ENCODE assay signal across 11 cellular contexts in the genomic region with DNA sequence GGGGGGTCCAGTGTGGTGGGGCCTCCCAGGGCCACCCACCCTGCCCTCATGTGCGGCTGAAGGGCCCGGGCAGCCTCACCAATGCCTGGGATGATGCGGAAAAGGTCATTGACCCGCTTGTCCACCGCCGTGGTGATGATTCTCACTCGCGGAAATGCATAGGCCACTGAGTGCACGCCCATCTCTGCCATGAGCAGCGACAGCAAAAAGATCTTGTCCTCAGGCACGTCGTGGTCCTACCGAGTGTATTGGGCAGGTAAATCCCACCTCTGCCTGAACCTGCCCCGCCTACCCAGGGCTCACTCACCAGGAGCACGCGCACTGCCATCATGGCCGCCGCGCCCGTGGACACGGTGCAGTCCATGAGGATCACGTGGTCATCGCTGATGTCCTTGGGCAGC. TPM values are rescaled to one million over a fixed set of nuclear protein-coding genes. Genes with fewer than 3 reads are reported as not detected.
DNase-seq lines count a peak whose midpoint lies in the region; ATAC-seq, FAIRE-seq and TF ChIP-seq lines count a peak whose summit lies in the region.
"Had no signal": no experiment of that assay in that cellular context is flagged by ENCODE, and none has a peak within 500 bp of the region (broad histone marks: within the 10 kb centered on the region; RNA-seq: fewer than 3 reads in every experiment).

No MANE protein-coding gene starts in this region.

- TSS peak; percentile 10 for BruUV-seq in endothelial cell of umbilical vein (replicated peaks; lab: Mats Ljungman, UMichigan)

- H3K4me1 ChIP-seq in GM23338 (ENCODE audit: insufficient read depth): peaks cover 10% of the 10 kb centered on the region; the same call in 1 of the 2 replicates
- H3K4me1 ChIP-seq in endothelial cell of umbilical vein (ENCODE audit: control insufficient read depth, extremely low read depth, insufficient read depth, low read length): peaks cover 14% of the 10 kb centered on the region
- H3K4me1 ChIP-seq: colonic mucosa had no signal

- ATAC-seq in GM23338: peak; percentile 19

- no peak overlapping the region for H3K9ac ChIP-seq in endothelial cell of umbilical vein (replicated peaks; ENCODE audit: extremely low read depth, insufficient read depth, low read length)

- no peaks in the 10 kb centered on the region for H3K9me3 Mint-ChIP-seq in GM23338
- H3K9me3 Mint-ChIP-seq in activated T-helper 1 cell treated with anti-CD3 and anti-CD28 coated beads, Interleukin-12 subunit alpha, Interleukin-12 subunit beta, Interleukin-2, Interleukin-4 antibody, amounts not matched to agents 30 ng/mL and 10 ng/mL and 1 ng/mL, durations not matched to agents 14 hours and 24 hours and 36 hours: no peaks in the 10 kb centered on the region

- peaks cover 18% of the 10 kb centered on the region for H3K27me3 Mint-ChIP-seq in GM23338 (ENCODE audit: insufficient read depth, low read depth, poor library complexity)
- no peaks in the 10 kb centered on the region for H3K27me3 Mint-ChIP-seq in activated T-helper 1 cell treated with anti-CD3 and anti-CD28 coated beads, Interleukin-12 subunit alpha, Interleukin-12 subunit beta, Interleukin-2, Interleukin-4 antibody, amounts not matched to agents 30 ng/mL and 10 ng/mL and 1 ng/mL, durations not matched to agents 14 hours and 24 hours and 36 hours (ENCODE audit: insufficient read depth)
- H3K27me3 Mint-ChIP-seq: activated CD4-positive, alpha-beta T cell treated with anti-CD3 and anti-CD28 coated beads, Interleukin-2, amount 10 ng/mL, durations not matched to agents 7 days and 5 days had no signal

- H3F3A ChIP-seq in GM23338 (replicated peaks; ENCODE audit: low read depth): peaks cover 39% of the 10 kb centered on the region

- intact Hi-C loops in endothelial cell of umbilical vein (cut with micrococcal nuclease): no loop called here
- intact Hi-C loops in activated T-helper 1 cell treated with anti-CD3 and anti-CD28 coated beads, Interleukin-12 subunit alpha, Interleukin-12 subunit beta, Interleukin-2, Interleukin-4 antibody, amounts not matched to agents 30 ng/mL and 10 ng/mL and 1 ng/mL, durations not matched to agents 14 hours and 24 hours and 36 hours (cut with micrococcal nuclease): loop anchor here (2.0 kb wide), 1 partner anchor 387 kb away; no protein-coding TSS in a partner anchor

- peaks cover 14% of the 10 kb centered on the region for H3K36me3 Mint-ChIP-seq in GM23338 (ENCODE audit: low read depth)
- H3K36me3 Mint-ChIP-seq in activated T-helper 1 cell treated with anti-CD3 and anti-CD28 coated beads, Interleukin-12 subunit alpha, Interleukin-12 subunit beta, Interleukin-2, Interleukin-4 antibody, amounts not matched to agents 30 ng/mL and 10 ng/mL and 1 ng/mL, durations not matched to agents 14 hours and 24 hours and 36 hours (ENCODE audit: low read depth): peaks cover 15% of the 10 kb centered on the region

- H3K36me3 ChIP-seq in GM23338 (ENCODE audit: insufficient read depth): no peaks in the 10 kb centered on the region
- H3K36me3 ChIP-seq in endothelial cell of umbilical vein (ENCODE audit: control insufficient read depth in 2 of 2, extremely low read depth in 1 of 2, insufficient read depth in 2 of 2, low read length in 2 of 2): peaks cover 8 to 39% of the 10 kb centered on the region in 2 experiments

- H3K27ac ChIP-seq in GM23338 (ENCODE audit: low read depth) (peak overlapping the region; percentile 84), endothelial cell of umbilical vein (ENCODE audit: insufficient read depth, low read depth, low read length) (no peak overlapping the region)
- H3K27ac ChIP-seq: colonic mucosa had no signal

- no peak for FAIRE-seq in endothelial cell of umbilical vein (lab: Jason Lieb, UNC)
- FAIRE-seq: small intestine had no signal

- no peaks in the 10 kb centered on the region for H4K20me1 ChIP-seq in GM23338 (replicated peaks; ENCODE audit: insufficient read depth)
- peaks cover under 1% of the 10 kb centered on the region for H4K20me1 ChIP-seq in endothelial cell of umbilical vein (replicated peaks; ENCODE audit: control insufficient read depth, extremely low read depth, insufficient read depth, low read length)

- dilution Hi-C loops in endothelial cell of umbilical vein (cut with MboI; ENCODE audit: extremely low pct_ligation_motif_present, low sequenced_read_pairs): no loop called here

- H3K4me2 ChIP-seq in GM23338 (peak overlapping the region; percentile 93), endothelial cell of umbilical vein (ENCODE audit: insufficient read depth, low read length) (no peak overlapping the region)

- H2AFZ ChIP-seq in GM23338: no peak overlapping the region
- H2AFZ ChIP-seq in endothelial cell of umbilical vein (ENCODE audit: low read depth, low read length): no peak overlapping the region

- peak; percentile 81 for DNase-seq in GM23338 (ENCODE audit: low spot score)
- no peak for DNase-seq in endothelial cell of umbilical vein (ENCODE audit: low read depth, low spot score)
- no peak for DNase-seq in activated T-helper 1 cell treated with anti-CD3 and anti-CD28 coated beads, Interleukin-12 subunit alpha, Interleukin-12 subunit beta, Interleukin-2, Interleukin-4 antibody, amounts not matched to agents 30 ng/mL and 10 ng/mL and 1 ng/mL, durations not matched to agents 14 hours and 24 hours and 36 hours (ENCODE audit: low spot score)
- DNase-seq in T-helper 1 cell: no peak
- DNase-seq: activated CD4-positive, alpha-beta T cell treated with anti-CD3 and anti-CD28 coated beads, Interleukin-2, amount 10 ng/mL, durations not matched to agents 7 days and 5 days; activated T-cell treated with anti-CD3 and anti-CD28 coated beads, Interleukin-2, amount 50 U/mL, for 48 hours; colonic mucosa; DND-41; hypothalamus; NCI-H2029 treated with DMSO at 0.1 percent for 48 hours; small intestine had no signal

- no peaks in the 10 kb centered on the region for H3K79me2 ChIP-seq in GM23338 (replicated peaks; ENCODE audit: insufficient read depth)
- peaks cover 11% of the 10 kb centered on the region for H3K79me2 ChIP-seq in endothelial cell of umbilical vein (ENCODE audit: control insufficient read depth, insufficient read depth, low read length)

- peaks cover 7% of the 10 kb centered on the region; the same call in 2 of the 3 replicates for H3K4me1 Mint-ChIP-seq in GM23338
- H3K4me1 Mint-ChIP-seq in activated T-helper 1 cell treated with anti-CD3 and anti-CD28 coated beads, Interleukin-12 subunit alpha, Interleukin-12 subunit beta, Interleukin-2, Interleukin-4 antibody, amounts not matched to agents 30 ng/mL and 10 ng/mL and 1 ng/mL, durations not matched to agents 14 hours and 24 hours and 36 hours (ENCODE audit: low read depth): peaks cover 10% of the 10 kb centered on the region

- peak overlapping the region; percentile 48; the same call in 1 of the 2 replicates for H3K27ac Mint-ChIP-seq in GM23338
- H3K27ac Mint-ChIP-seq in activated T-helper 1 cell treated with anti-CD3 and anti-CD28 coated beads, Interleukin-12 subunit alpha, Interleukin-12 subunit beta, Interleukin-2, Interleukin-4 antibody, amounts not matched to agents 30 ng/mL and 10 ng/mL and 1 ng/mL, durations not matched to agents 14 hours and 24 hours and 36 hours: no peak overlapping the region

- H3K9me2 ChIP-seq in GM23338 (ENCODE audit: insufficient read depth): no peaks in the 10 kb centered on the region

- CTCF ChIA-PET in endothelial cell of umbilical vein (lab: Charles Lee): interaction anchor here (1.4 kb wide), 1 partner anchor 34 kb away, joined by 4 read pairs; no protein-coding TSS in a partner anchor

- TF ChIP-seq CTCF in GM23338 (conservative IDR thresholded peaks at IDR 0.05; ENCODE audit: low read depth in 2 of 2): no peak
- TF ChIP-seq CTCF in endothelial cell of umbilical vein (IDR thresholded peaks at IDR 0.05; ENCODE audit: extremely low read depth in 1 of 2, insufficient read depth in 1 of 2, low read depth in 1 of 2, low read length in 2 of 2): no peak

- no peaks in the 10 kb centered on the region for H3K9me3 ChIP-seq in endothelial cell of umbilical vein (replicated peaks; ENCODE audit: control insufficient read depth, insufficient read depth, low read length)
- H3K9me3 ChIP-seq: colonic mucosa had no signal

- H3K4me3 ChIP-seq in GM23338: peak overlapping the region; percentile 92
- no peak overlapping the region for H3K4me3 ChIP-seq in endothelial cell of umbilical vein (replicated peaks in 1 of 3; ENCODE audit: insufficient read depth in 1 of 3, low read depth in 1 of 3, low read length in 3 of 3)
- H3K4me3 ChIP-seq: colonic mucosa had no signal

- TF ChIP-seq POLR2A in endothelial cell of umbilical vein (IDR thresholded peaks at IDR 0.05; ENCODE audit: low read depth, low read length): no peak

- H3K9me1 ChIP-seq in endothelial cell of umbilical vein (replicated peaks; ENCODE audit: control insufficient read depth, extremely low read depth, insufficient read depth, low read length): no peaks in the 10 kb centered on the region

- POLR2A ChIA-PET in endothelial cell of umbilical vein (lab: Charles Lee): interaction anchor here (0.7 kb wide), 1 partner anchor 34 kb away, joined by 4 read pairs; no protein-coding TSS in a partner anchor

- peak overlapping the region; percentile 85 for H3K4me3 Mint-ChIP-seq in GM23338
- H3K4me3 Mint-ChIP-seq in activated T-helper 1 cell treated with anti-CD3 and anti-CD28 coated beads, Interleukin-12 subunit alpha, Interleukin-12 subunit beta, Interleukin-2, Interleukin-4 antibody, amounts not matched to agents 30 ng/mL and 10 ng/mL and 1 ng/mL, durations not matched to agents 14 hours and 24 hours and 36 hours: no peak overlapping the region
- H3K4me3 Mint-ChIP-seq: activated CD4-positive, alpha-beta T cell treated with anti-CD3 and anti-CD28 coated beads, Interleukin-2, amount 10 ng/mL, durations not matched to agents 7 days and 5 days had no signal

- no peaks in the 10 kb centered on the region for H3K27me3 ChIP-seq in GM23338 (ENCODE audit: insufficient read depth)
- no peaks in the 10 kb centered on the region for H3K27me3 ChIP-seq in endothelial cell of umbilical vein (ENCODE audit: control insufficient read depth in 2 of 2, insufficient read depth in 2 of 2, low read length in 2 of 2)
- H3K27me3 ChIP-seq: colonic mucosa had no signal

RNA-seq across cellular contexts. Expression of a gene that starts 16.1 kb away (rescaled TPM):
- 46.5 and 56.8 TPM in 2 replicates for total RNA-seq in GM23338 (2014; rRNA removed; shearing (Covaris generic))
- 82.5 and 89.3 TPM in 2 replicates for polyA plus RNA-seq in GM23338 (2016; fragmentation: Nextera tagmentation; extraction: Ambion mirVana)
- 51.1 TPM in 2 replicates for total RNA-seq in endothelial cell of umbilical vein
- polyA plus RNA-seq in endothelial cell of umbilical vein: 78.8 and 113 TPM in 2 replicates
- 47.3 and 58.0 TPM in 2 replicates for polyA plus RNA-seq in endothelial cell of umbilical vein (2011; cell fraction: cytosol; rRNA removed)
- 131 and 167 TPM in 2 replicates for polyA plus RNA-seq in endothelial cell of umbilical vein (2011; cell fraction: nucleus; rRNA removed)
- 27.4 and 36.1 TPM in 2 replicates for polyA plus RNA-seq in endothelial cell of umbilical vein (2012)
- polyA minus RNA-seq in endothelial cell of umbilical vein: 38.5 and 50.7 TPM in 2 replicates
- polyA minus RNA-seq in endothelial cell of umbilical vein (2011; cell fraction: cytosol; rRNA and poly(A)+ RNA removed): 28.2 TPM
- 42.7 and 46.8 TPM in 2 replicates for polyA minus RNA-seq in endothelial cell of umbilical vein (2011; cell fraction: nucleus; rRNA and poly(A)+ RNA removed)
- 48.7 and 49.3 TPM in 2 replicates for total RNA-seq in activated T-helper 1 cell treated with anti-CD3 and anti-CD28 coated beads, Interleukin-12 subunit alpha, Interleukin-12 subunit beta, Interleukin-2, Interleukin-4 antibody, amounts not matched to agents 30 ng/mL and 10 ng/mL and 1 ng/mL, durations not matched to agents 14 hours and 24 hours and 36 hours

RNA-seq across cellular contexts. Expression of a gene that starts 29.7 kb away (rescaled TPM):
- total RNA-seq in GM23338 (2014; rRNA removed; shearing (Covaris generic)): 21.4 and 28.8 TPM in 2 replicates
- polyA plus RNA-seq in GM23338 (2016; fragmentation: Nextera tagmentation; extraction: Ambion mirVana) (6.0 and 6.1 TPM in 2 replicates), endothelial cell of umbilical vein (8.7 and 10.0 TPM in 2 replicates)
- 25.9 and 30.0 TPM in 2 replicates for total RNA-seq in endothelial cell of umbilical vein
- polyA plus RNA-seq in endothelial cell of umbilical vein (2011; cell fraction: cytosol; rRNA removed): 8.2 and 10.6 TPM in 2 replicates
- 32.4 and 36.0 TPM in 2 replicates for polyA plus RNA-seq in endothelial cell of umbilical vein (2011; cell fraction: nucleus; rRNA removed)
- 14.1 and 17.3 TPM in 2 replicates for polyA plus RNA-seq in endothelial cell of umbilical vein (2012)
- polyA minus RNA-seq in endothelial cell of umbilical vein: 7.2 and 8.8 TPM in 2 replicates
- polyA minus RNA-seq in endothelial cell of umbilical vein (2011; cell fraction: cytosol; rRNA and poly(A)+ RNA removed): 4.8 TPM
- 6.7 and 10.1 TPM in 2 replicates for polyA minus RNA-seq in endothelial cell of umbilical vein (2011; cell fraction: nucleus; rRNA and poly(A)+ RNA removed)
- total RNA-seq in activated T-helper 1 cell treated with anti-CD3 and anti-CD28 coated beads, Interleukin-12 subunit alpha, Interleukin-12 subunit beta, Interleukin-2, Interleukin-4 antibody, amounts not matched to agents 30 ng/mL and 10 ng/mL and 1 ng/mL, durations not matched to agents 14 hours and 24 hours and 36 hours: 28.0 and 28.3 TPM in 2 replicates

RNA-seq across cellular contexts. Expression of a gene that starts 39.4 kb away (rescaled TPM):
- 2.8 and 7.3 TPM in 2 replicates for total RNA-seq in GM23338 (2014; rRNA removed; shearing (Covaris generic))
- polyA plus RNA-seq in GM23338 (2016; fragmentation: Nextera tagmentation; extraction: Ambion mirVana) (2.1 and 3.2 TPM in 2 replicates), endothelial cell of umbilical vein (5.3 and 6.9 TPM in 2 replicates)
- total RNA-seq in endothelial cell of umbilical vein: 4.7 and 5.7 TPM in 2 replicates
- 2.8 and 4.4 TPM in 2 replicates for polyA plus RNA-seq in endothelial cell of umbilical vein (2011; cell fraction: cytosol; rRNA removed)
- 9.4 and 14.5 TPM in 2 replicates for polyA plus RNA-seq in endothelial cell of umbilical vein (2011; cell fraction: nucleus; rRNA removed)
- polyA plus RNA-seq in endothelial cell of umbilical vein (2012): 4.0 and 6.1 TPM in 2 replicates
- polyA minus RNA-seq in endothelial cell of umbilical vein: 1.1 and 3.2 TPM in 2 replicates
- 4.7 TPM for polyA minus RNA-seq in endothelial cell of umbilical vein (2011; cell fraction: cytosol; rRNA and poly(A)+ RNA removed)
- 1.8 and 2.5 TPM in 2 replicates for polyA minus RNA-seq in endothelial cell of umbilical vein (2011; cell fraction: nucleus; rRNA and poly(A)+ RNA removed)
- total RNA-seq in activated T-helper 1 cell treated with anti-CD3 and anti-CD28 coated beads, Interleukin-12 subunit alpha, Interleukin-12 subunit beta, Interleukin-2, Interleukin-4 antibody, amounts not matched to agents 30 ng/mL and 10 ng/mL and 1 ng/mL, durations not matched to agents 14 hours and 24 hours and 36 hours: 29.4 and 34.9 TPM in 2 replicates

RNA-seq across cellular contexts. Expression of a gene that starts 40.9 kb away (rescaled TPM):
- 73.5 and 79.9 TPM in 2 replicates for total RNA-seq in GM23338 (2014; rRNA removed; shearing (Covaris generic))
- polyA plus RNA-seq in GM23338 (2016; fragmentation: Nextera tagmentation; extraction: Ambion mirVana) (53.8 and 56.2 TPM in 2 replicates), endothelial cell of umbilical vein (27.1 and 35.3 TPM in 2 replicates)
- total RNA-seq in endothelial cell of umbilical vein: 64.2 and 67.4 TPM in 2 replicates
- polyA plus RNA-seq in endothelial cell of umbilical vein (2011; cell fraction: cytosol; rRNA removed): 47.9 and 49.4 TPM in 2 replicates
- 53.5 and 53.7 TPM in 2 replicates for polyA plus RNA-seq in endothelial cell of umbilical vein (2011; cell fraction: nucleus; rRNA removed)
- polyA plus RNA-seq in endothelial cell of umbilical vein (2012): 54.7 and 59.8 TPM in 2 replicates
- polyA minus RNA-seq in endothelial cell of umbilical vein: 54.7 and 61.4 TPM in 2 replicates
- polyA minus RNA-seq in endothelial cell of umbilical vein (2011; cell fraction: cytosol; rRNA and poly(A)+ RNA removed): 34.2 TPM
- 20.4 and 23.1 TPM in 2 replicates for polyA minus RNA-seq in endothelial cell of umbilical vein (2011; cell fraction: nucleus; rRNA and poly(A)+ RNA removed)
- total RNA-seq in activated T-helper 1 cell treated with anti-CD3 and anti-CD28 coated beads, Interleukin-12 subunit alpha, Interleukin-12 subunit beta, Interleukin-2, Interleukin-4 antibody, amounts not matched to agents 30 ng/mL and 10 ng/mL and 1 ng/mL, durations not matched to agents 14 hours and 24 hours and 36 hours: 82.3 and 83.6 TPM in 2 replicates

RNA-seq across cellular contexts. Expression of a gene that starts 45.1 kb away (rescaled TPM):
- 29.5 and 33.5 TPM in 2 replicates for total RNA-seq in GM23338 (2014; rRNA removed; shearing (Covaris generic))
- polyA plus RNA-seq in GM23338 (2016; fragmentation: Nextera tagmentation; extraction: Ambion mirVana): 6.9 and 7.1 TPM in 2 replicates
- 58.7 and 60.3 TPM in 2 replicates for total RNA-seq in endothelial cell of umbilical vein
- 40.1 and 44.7 TPM in 2 replicates for polyA plus RNA-seq in endothelial cell of umbilical vein
- 33.6 and 38.3 TPM in 2 replicates for polyA plus RNA-seq in endothelial cell of umbilical vein (2011; cell fraction: cytosol; rRNA removed)
- polyA plus RNA-seq in endothelial cell of umbilical vein (2011; cell fraction: nucleus; rRNA removed): 37.7 and 41.4 TPM in 2 replicates
- polyA plus RNA-seq in endothelial cell of umbilical vein (2012): 52.7 and 55.3 TPM in 2 replicates
- polyA minus RNA-seq in endothelial cell of umbilical vein: 66.9 and 75.0 TPM in 2 replicates
- polyA minus RNA-seq in endothelial cell of umbilical vein (2011; cell fraction: cytosol; rRNA and poly(A)+ RNA removed): 27.5 TPM
- 22.1 and 24.6 TPM in 2 replicates for polyA minus RNA-seq in endothelial cell of umbilical vein (2011; cell fraction: nucleus; rRNA and poly(A)+ RNA removed)
- total RNA-seq in activated T-helper 1 cell treated with anti-CD3 and anti-CD28 coated beads, Interleukin-12 subunit alpha, Interleukin-12 subunit beta, Interleukin-2, Interleukin-4 antibody, amounts not matched to agents 30 ng/mL and 10 ng/mL and 1 ng/mL, durations not matched to agents 14 hours and 24 hours and 36 hours: 47.5 and 48.2 TPM in 2 replicates
